15 cellular contexts compared by ENCODE assay signal in the genomic region with DNA sequence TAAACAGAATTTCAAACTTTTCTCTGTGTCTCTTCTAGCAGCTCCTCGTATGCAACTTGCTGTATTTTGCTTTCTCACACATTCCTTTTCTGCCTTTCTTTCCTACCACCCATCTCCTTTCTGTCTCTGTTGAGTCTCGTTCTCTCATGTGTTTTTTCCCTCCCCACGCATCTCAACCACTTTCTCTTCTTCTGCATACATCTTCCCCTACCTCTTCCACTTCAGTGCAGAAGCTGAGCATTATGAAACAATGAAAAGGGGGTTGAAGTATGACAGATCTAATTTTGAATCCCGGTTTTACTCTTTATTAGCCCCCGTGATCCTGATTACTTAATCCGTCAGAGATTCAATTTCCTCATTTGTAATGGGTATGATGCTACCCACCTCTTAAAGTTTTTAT. TPM values are rescaled to one million over a fixed set of nuclear protein-coding genes. Genes with fewer than 3 reads are reported as not detected.
DNase-seq lines count a peak whose midpoint lies in the region; ATAC-seq, FAIRE-seq and TF ChIP-seq lines count a peak whose summit lies in the region.
"Had no signal": no experiment of that assay in that cellular context is flagged by ENCODE, and none has a peak within 500 bp of the region (broad histone marks: within the 10 kb centered on the region; RNA-seq: fewer than 3 reads in every experiment).

No MANE protein-coding gene starts in this region.

- no peaks in the 10 kb centered on the region for H3K9me2 ChIP-seq in SK-N-SH

- TF ChIP-seq CTCF in SK-N-SH (IDR thresholded peaks at IDR 0.05) = no peak

- no peaks in the 10 kb centered on the region for H4K20me1 ChIP-seq in SK-N-SH (ENCODE audit: insufficient read depth)

- peak; percentile 16 for DNase-seq in activated naive CD4-positive, alpha-beta T cell treated with anti-CD3 and anti-CD28 coated beads for 36 hours
- no peak for DNase-seq in activated naive CD4-positive, alpha-beta T cell treated with Interleukin-2 at 50 U/mL for 16 hours
- DNase-seq in GM12891 (ENCODE audit: insufficient read length, low spot score) (no peak), substantia nigra (lab: John Stamatoyannopoulos, UW) (no peak), SK-N-SH (no peak), caudate nucleus (lab: John Stamatoyannopoulos, UW) (no peak)
- DNase-seq in activated T-helper 2 cell treated with anti-CD3 and anti-CD28 coated beads, Interferon-gamma antibody, Interleukin-2, Interleukin-4, amounts not matched to agents 10 μg/mL and 5 μg/mL and 100 μg/mL, durations not matched to agents 14 hours and 24 hours and 36 hours (ENCODE audit: low spot score) = no peak
- DNase-seq in naive thymus-derived CD8-positive, alpha-beta T cell = no peak
- DNase-seq: Karpas-422, NCI-H187 treated with DMSO at 0.1 percent for 48 hours, NCI-H446 treated with DMSO at 0.1 percent for 48 hours, NCI-H774 had no signal

- no peaks in the 10 kb centered on the region for H3K79me2 ChIP-seq in SK-N-SH (ENCODE audit: insufficient read depth)

- no peak for TF ChIP-seq EP300 in SK-N-SH (IDR thresholded peaks at IDR 0.05; ENCODE audit: borderline replicate concordance in 1 of 2, low read depth in 1 of 2, low read length in 1 of 2)

- H3K27me3 Mint-ChIP-seq in activated naive CD4-positive, alpha-beta T cell treated with anti-CD3 and anti-CD28 coated beads for 36 hours (ENCODE audit: low read depth) = no peaks in the 10 kb centered on the region
- no peaks in the 10 kb centered on the region for H3K27me3 Mint-ChIP-seq in activated T-helper 2 cell treated with anti-CD3 and anti-CD28 coated beads, Interferon-gamma antibody, Interleukin-2, Interleukin-4, amounts not matched to agents 10 μg/mL and 5 μg/mL and 100 μg/mL, durations not matched to agents 14 hours and 24 hours and 36 hours (ENCODE audit: low read depth)
- no peaks in the 10 kb centered on the region for H3K27me3 Mint-ChIP-seq in naive thymus-derived CD8-positive, alpha-beta T cell
- H3K27me3 Mint-ChIP-seq: B cell had no signal

- H3K9me3 Mint-ChIP-seq in activated naive CD4-positive, alpha-beta T cell treated with anti-CD3 and anti-CD28 coated beads for 36 hours = no peaks in the 10 kb centered on the region
- H3K9me3 Mint-ChIP-seq in activated T-helper 2 cell treated with anti-CD3 and anti-CD28 coated beads, Interferon-gamma antibody, Interleukin-2, Interleukin-4, amounts not matched to agents 10 μg/mL and 5 μg/mL and 100 μg/mL, durations not matched to agents 14 hours and 24 hours and 36 hours = no peaks in the 10 kb centered on the region
- no peaks in the 10 kb centered on the region for H3K9me3 Mint-ChIP-seq in naive thymus-derived CD8-positive, alpha-beta T cell

- no peak for ATAC-seq in naive thymus-derived CD8-positive, alpha-beta T cell
- ATAC-seq: HepG2 had no signal

- TF ChIP-seq RAD21 in SK-N-SH (IDR thresholded peaks at IDR 0.05; ENCODE audit: low read length) = no peak

- H3K27ac ChIP-seq in substantia nigra (ENCODE audit: low read depth, low read length, poor library complexity, severe bottlenecking) (no peak overlapping the region), SK-N-SH (ENCODE audit: low read depth in 2 of 2, low read length in 1 of 2) (no peak overlapping the region), caudate nucleus (ENCODE audit: low read depth, low read length) (no peak overlapping the region)

- H3F3A ChIP-seq in SK-N-SH (replicated peaks; ENCODE audit: insufficient read depth) = no peaks in the 10 kb centered on the region

- H3K9me3 ChIP-seq in SK-N-SH = no peaks in the 10 kb centered on the region

- H3K27me3 ChIP-seq in SK-N-SH (ENCODE audit: insufficient read depth) = no peaks in the 10 kb centered on the region

- H3K4me1 ChIP-seq in SK-N-SH (ENCODE audit: control insufficient read depth in 1 of 2, insufficient read depth in 2 of 2, low read depth in 1 of 2, low read length in 1 of 2) = peaks cover 0 to 3% of the 10 kb centered on the region in 2 experiments; a peak in 1 of 4 replicates

- H3K9ac ChIP-seq in SK-N-SH = no peak overlapping the region

- intact Hi-C loops in activated naive CD4-positive, alpha-beta T cell treated with anti-CD3 and anti-CD28 coated beads for 36 hours (cut with micrococcal nuclease) = no loop called here
- intact Hi-C loops in activated T-helper 2 cell treated with anti-CD3 and anti-CD28 coated beads, Interferon-gamma antibody, Interleukin-2, Interleukin-4, amounts not matched to agents 10 μg/mL and 5 μg/mL and 100 μg/mL, durations not matched to agents 14 hours and 24 hours and 36 hours (cut with micrococcal nuclease) = loop anchor here (2.0 kb wide), 1 partner anchor 18 kb away; no protein-coding TSS in a partner anchor

- POLR2A ChIA-PET in naive thymus-derived CD8-positive, alpha-beta T cell (lab: Charles Lee) = no interaction called here
- POLR2A ChIA-PET in SK-N-SH (lab: Yijun Ruan, JAX) = no interaction called here

- FAIRE-seq in GM12891 (lab: Jason Lieb, UNC) = peak; percentile 77
- FAIRE-seq: H54, HepG2 had no signal

- no peak overlapping the region for H2AFZ ChIP-seq in SK-N-SH (ENCODE audit: low read depth)

- no peak overlapping the region for H3K4me3 ChIP-seq in SK-N-SH (ENCODE audit: low read depth in 2 of 2, low read length in 1 of 2)

- H3K4me2 ChIP-seq in SK-N-SH = no peak overlapping the region

- no peak for TF ChIP-seq POLR2A in GM12891 (IDR thresholded peaks at IDR 0.05; ENCODE audit: low read depth, low read length)

- 65% methylated on average over 6 of the region's 6 CpGs for WGBS in SK-N-SH (ENCODE audit: low lambda C conversion rate)

- H3K4me3 Mint-ChIP-seq in activated naive CD4-positive, alpha-beta T cell treated with anti-CD3 and anti-CD28 coated beads for 36 hours = peak overlapping the region; percentile 4
- peak overlapping the region; percentile 3 for H3K4me3 Mint-ChIP-seq in activated T-helper 2 cell treated with anti-CD3 and anti-CD28 coated beads, Interferon-gamma antibody, Interleukin-2, Interleukin-4, amounts not matched to agents 10 μg/mL and 5 μg/mL and 100 μg/mL, durations not matched to agents 14 hours and 24 hours and 36 hours (ENCODE audit: low read depth)
- H3K4me3 Mint-ChIP-seq in naive thymus-derived CD8-positive, alpha-beta T cell = peak overlapping the region in 6 of 10 donors; percentile 0 to 52 (median 28)
- H3K4me3 Mint-ChIP-seq: B cell had no signal

- H3K4me1 Mint-ChIP-seq in activated naive CD4-positive, alpha-beta T cell treated with anti-CD3 and anti-CD28 coated beads for 36 hours (ENCODE audit: low read depth) = peaks cover 59% of the 10 kb centered on the region
- H3K4me1 Mint-ChIP-seq in activated T-helper 2 cell treated with anti-CD3 and anti-CD28 coated beads, Interferon-gamma antibody, Interleukin-2, Interleukin-4, amounts not matched to agents 10 μg/mL and 5 μg/mL and 100 μg/mL, durations not matched to agents 14 hours and 24 hours and 36 hours (ENCODE audit: low read depth) = peaks cover 41% of the 10 kb centered on the region
- peaks cover 19 to 62% (median 36%) of the 10 kb centered on the region in 4 donors for H3K4me1 Mint-ChIP-seq in naive thymus-derived CD8-positive, alpha-beta T cell

- H3K36me3 Mint-ChIP-seq in activated naive CD4-positive, alpha-beta T cell treated with anti-CD3 and anti-CD28 coated beads for 36 hours (ENCODE audit: low read depth) = peaks cover 2% of the 10 kb centered on the region
- H3K36me3 Mint-ChIP-seq in activated T-helper 2 cell treated with anti-CD3 and anti-CD28 coated beads, Interferon-gamma antibody, Interleukin-2, Interleukin-4, amounts not matched to agents 10 μg/mL and 5 μg/mL and 100 μg/mL, durations not matched to agents 14 hours and 24 hours and 36 hours (ENCODE audit: low read depth) = peaks cover 17% of the 10 kb centered on the region
- H3K36me3 Mint-ChIP-seq in naive thymus-derived CD8-positive, alpha-beta T cell = peaks cover 0 to 2% (median 2%) of the 10 kb centered on the region in 3 donors

- no peaks in the 10 kb centered on the region for H3K36me3 ChIP-seq in SK-N-SH (replicated peaks in 1 of 2; ENCODE audit: control insufficient read depth in 1 of 2, insufficient read depth in 2 of 2, low read length in 1 of 2)

- H3K27ac Mint-ChIP-seq in activated naive CD4-positive, alpha-beta T cell treated with anti-CD3 and anti-CD28 coated beads for 36 hours = peak overlapping the region; percentile 80
- peak overlapping the region; percentile 17 for H3K27ac Mint-ChIP-seq in activated T-helper 2 cell treated with anti-CD3 and anti-CD28 coated beads, Interferon-gamma antibody, Interleukin-2, Interleukin-4, amounts not matched to agents 10 μg/mL and 5 μg/mL and 100 μg/mL, durations not matched to agents 14 hours and 24 hours and 36 hours
- peak overlapping the region in 9 of 10 donors; percentile 6 to 87 (median 44) for H3K27ac Mint-ChIP-seq in naive thymus-derived CD8-positive, alpha-beta T cell
- H3K27ac Mint-ChIP-seq: B cell had no signal

- CTCF ChIA-PET in activated naive CD4-positive, alpha-beta T cell treated with anti-CD3 and anti-CD28 coated beads for 36 hours (lab: Charles Lee) = interaction anchor here (0.7 kb wide), 1 partner anchor 52 kb away, joined by 3 read pairs; no protein-coding TSS in a partner anchor
- CTCF ChIA-PET in SK-N-SH (lab: Yijun Ruan, JAX) = interaction anchor here (1.2 kb wide), 1 partner anchor 10 kb away, joined by 3 read pairs; no protein-coding TSS in a partner anchor

TF ChIP-seq in GM12891, 5 proteins besides CTCF, POLR2A, EP300 and RAD21:
- TF ChIP-seq POU2F2 (IDR thresholded peaks at IDR 0.05; ENCODE audit: low read depth, low read length) (no peak), POLR2AphosphoS5 (IDR thresholded peaks at IDR 0.05; ENCODE audit: low read depth, low read length) (no peak), SPI1 (IDR thresholded peaks at IDR 0.05; ENCODE audit: low read depth, low read length) (no peak), TAF1 (IDR thresholded peaks at IDR 0.05; ENCODE audit: low read depth, low read length) (no peak), PAX5 (IDR thresholded peaks at IDR 0.05; ENCODE audit: insufficient read depth, low read length, severe bottlenecking) (no peak)

TF ChIP-seq in SK-N-SH, 30 proteins besides CTCF, POLR2A, EP300 and RAD21 (continues in another document):
- TF ChIP-seq, protein P1, sequence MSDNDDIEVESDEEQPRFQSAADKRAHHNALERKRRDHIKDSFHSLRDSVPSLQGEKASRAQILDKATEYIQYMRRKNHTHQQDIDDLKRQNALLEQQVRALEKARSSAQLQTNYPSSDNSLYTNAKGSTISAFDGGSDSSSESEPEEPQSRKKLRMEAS (IDR thresholded peaks at IDR 0.05; ENCODE audit: low read depth) = no peak
- TF ChIP-seq TCF12 (IDR thresholded peaks at IDR 0.05) (no peak), FOSL2 (IDR thresholded peaks at IDR 0.05; ENCODE audit: borderline replicate concordance, low read depth) (no peak)

RNA-seq across cellular contexts. Expression of gene FAM241A, which starts 7.2 kb away (rescaled TPM):
- total RNA-seq in activated naive CD4-positive, alpha-beta T cell treated with anti-CD3 and anti-CD28 coated beads for 36 hours = 1 to 10 TPM; 2.2 to 2.5 TPM
- polyA plus RNA-seq in GM12891 (2012; ENCODE audit: low read depth, missing spikeins) = 2.5 TPM
- 5.5 and 5.6 TPM in 2 replicates for total RNA-seq in activated T-helper 2 cell treated with anti-CD3 and anti-CD28 coated beads, Interferon-gamma antibody, Interleukin-2, Interleukin-4, amounts not matched to agents 10 μg/mL and 5 μg/mL and 100 μg/mL, durations not matched to agents 14 hours and 24 hours and 36 hours
- total RNA-seq in naive thymus-derived CD8-positive, alpha-beta T cell = 1 to 10 TPM; 3.2 to 3.7 TPM
- 1 to 10 TPM; 2.8 to 5.3 (median 4.1) TPM for polyA plus RNA-seq in naive thymus-derived CD8-positive, alpha-beta T cell
- 0.28 and 0.44 TPM in 2 replicates for polyA plus RNA-seq in SK-N-SH (2012; rRNA removed)
- 0.63 and 0.85 TPM in 2 replicates for polyA plus RNA-seq in SK-N-SH (2012; cell fraction: cytosol; rRNA removed)
- 0.32 and 0.35 TPM in 2 replicates for polyA plus RNA-seq in SK-N-SH (2012; cell fraction: nucleus; rRNA removed)

Comparison
In these comparisons a context has a peak if more than half of its experiments do, and no peak if none do; other contexts are left out.
1. H3K27ac Mint-ChIP-seq: peak in every context shown above with its lines; median percentile 80 in activated naive CD4-positive, alpha-beta T cell treated with anti-CD3 and anti-CD28 coated beads for 36 hours; 44 in naive thymus-derived CD8-positive, alpha-beta T cell; 17 in activated T-helper 2 cell treated with anti-CD3 and anti-CD28 coated beads, Interferon-gamma antibody, Interleukin-2, Interleukin-4, amounts not matched to agents 10 μg/mL and 5 μg/mL and 100 μg/mL, durations not matched to agents 14 hours and 24 hours and 36 hours.